Comparison of ENCODE assay signal across 9 cellular contexts in the genomic region with DNA sequence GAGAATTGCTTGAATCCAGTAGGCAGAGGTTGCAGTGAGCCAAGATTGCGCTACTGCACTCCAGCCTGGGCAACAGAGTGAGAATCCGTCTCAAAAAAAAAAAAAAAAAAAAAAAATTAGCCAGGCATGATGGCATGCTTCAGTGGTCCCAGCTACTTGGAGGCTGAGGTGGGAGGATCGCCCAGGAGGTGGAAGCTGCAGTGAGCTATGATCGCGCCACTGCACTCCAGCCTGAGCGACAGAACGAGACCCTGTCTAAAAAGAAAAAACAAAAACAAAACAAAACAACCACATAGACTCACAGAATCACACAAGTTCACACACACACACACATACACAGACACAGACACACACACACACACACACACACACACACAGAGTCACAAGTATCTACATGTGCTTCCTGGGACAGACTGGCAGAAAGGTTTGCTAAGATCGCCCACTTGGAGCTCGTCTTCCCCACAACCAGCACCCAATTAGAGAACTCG. TPM values are rescaled to one million over a fixed set of nuclear protein-coding genes. Genes with fewer than 3 reads are reported as not detected.
A peak's percentile ranks its signal among the peaks of the same experiment; 100 is the strongest.
DNase-seq lines count a peak whose midpoint lies in the region; ATAC-seq, FAIRE-seq and TF ChIP-seq lines count a peak whose summit lies in the region.
"Not testable (repeated sequence)": the region's sequence is repeated elsewhere in the genome, so short reads cannot be mapped to it uniquely, and the experiment has no call there.
"Had no signal": no experiment of that assay in that cellular context is flagged by ENCODE, and none has a peak within 500 bp of the region (broad histone marks: within the 10 kb centered on the region; RNA-seq: fewer than 3 reads in every experiment).

No MANE protein-coding gene starts in this region.

- H3K79me2 ChIP-seq in K562 (ENCODE audit: control insufficient read depth, insufficient read depth, low read length) = peaks cover 44% of the 10 kb centered on the region
- not testable (repeated sequence) for H3K79me2 ChIP-seq in fibroblast of lung (ENCODE audit: control insufficient read depth, insufficient read depth, low read length); mesendoderm (ENCODE audit: control insufficient read depth, insufficient read depth, low read length)

- not testable (repeated sequence) for H3K9me3 ChIP-seq in ES-I3 (ENCODE audit: control insufficient read depth, insufficient read depth, low read length); K562 (replicated peaks; ENCODE audit: control insufficient read depth, insufficient read depth, low read depth, low read length); fibroblast of lung (ENCODE audit: control insufficient read depth, insufficient read depth, low read depth, low read length); sigmoid colon; vagina

- not testable (repeated sequence) for DNase-seq in LNCaP clone FGC (ENCODE audit: low read depth); WTC11 (ENCODE audit: low spot score); K562 (ENCODE audit: extremely low read depth in 1 of 4, low spot score in 3 of 4); fibroblast of lung (ENCODE audit: low read depth in 2 of 2); mesendoderm; sigmoid colon; vagina (ENCODE audit: extremely low spot score in 2 of 2)

- H3K79me1 ChIP-seq in mesendoderm (ENCODE audit: low read length) = not testable (repeated sequence)

- not testable (repeated sequence) for H2BK5ac ChIP-seq in mesendoderm (ENCODE audit: low read length)

- H3K4me3 Mint-ChIP-seq in WTC11 = peak overlapping the region; percentile 99

- H3K4me1 Mint-ChIP-seq in WTC11 = peaks cover 22% of the 10 kb centered on the region

- POLR2A ChIA-PET in WTC11 (lab: Charles Lee) (interaction anchor here (0.6 to 2.4 kb wide), 23 partner anchors 8 to 1658 kb away, joined by 3 to 27 read pairs (median 4); a partner anchor contains a TSS), K562 (lab: Yijun Ruan, JAX) (interaction anchor here (0.6 to 1.9 kb wide), 15 partner anchors 9 to 106 kb away, joined by 3 to 8 read pairs (median 4); a partner anchor contains a TSS)

- H3K18ac ChIP-seq in mesendoderm (ENCODE audit: low read length) = not testable (repeated sequence)

- intact Hi-C loops in K562 (cut with micrococcal nuclease) = not testable (repeated sequence)
- intact Hi-C loops in sigmoid colon (cut with DNase I) = loop anchor here (5.0 kb wide), 1 partner anchor 42 kb away; a partner anchor contains a TSS
- intact Hi-C loops in vagina (cut with DNase I) = loop anchor here (10.0 kb wide), 1 partner anchor 1546 kb away; a partner anchor contains a TSS

- not testable (repeated sequence) for H3K4ac ChIP-seq in mesendoderm (ENCODE audit: low read depth, low read length)

- not testable (repeated sequence) for H2BK120ac ChIP-seq in mesendoderm (ENCODE audit: low read depth, low read length)

- H3K27ac ChIP-seq in K562 (ENCODE audit: extremely low read depth, low read depth, low read length) (peak overlapping the region; percentile 52; the same call in 2 of the 3 replicates), sigmoid colon (peak overlapping the region; percentile 59 to 89 (median 82)), vagina (peak overlapping the region; percentile 71)
- H3K27ac ChIP-seq in fibroblast of lung (ENCODE audit: insufficient read depth, low read length); mesendoderm (ENCODE audit: low read depth, low read length): not testable (repeated sequence)

- H2BK15ac ChIP-seq in mesendoderm (replicated peaks; ENCODE audit: low read depth) = not testable (repeated sequence)

- H3K9ac ChIP-seq in ES-I3 (ENCODE audit: low read depth, low read length) (peak overlapping the region; percentile 93), K562 (ENCODE audit: insufficient read depth in 1 of 2, low read depth in 2 of 2, low read length in 2 of 2) (peak overlapping the region; percentile 33 to 47; a peak in 3 of 4 replicates), mesendoderm (ENCODE audit: low read length) (peak overlapping the region; percentile 57)
- not testable (repeated sequence) for H3K9ac ChIP-seq in fibroblast of lung (ENCODE audit: insufficient read depth, low read length)

- in situ Hi-C loops in K562 (cut with MboI) = not testable (repeated sequence)

- H3K36me3 ChIP-seq in ES-I3 (ENCODE audit: insufficient read depth, low read length); fibroblast of lung (ENCODE audit: control insufficient read depth, insufficient read depth, low read length); mesendoderm (ENCODE audit: control insufficient read depth, insufficient read depth, low read length): not testable (repeated sequence)
- H3K36me3 ChIP-seq in K562 (ENCODE audit: control insufficient read depth, insufficient read depth, low read length) (peaks cover 28% of the 10 kb centered on the region; the same call in 2 of the 3 replicates), sigmoid colon (peaks cover 0 to 25% (median 3%) of the 10 kb centered on the region in 4 donors), vagina (peaks cover 0 to 16% of the 10 kb centered on the region in 2 donors)

- not testable (repeated sequence) for FAIRE-seq in K562 (lab: Jason Lieb, UNC)

- H2AFZ ChIP-seq in K562 (ENCODE audit: low read depth, low read length) (peak overlapping the region; percentile 34), fibroblast of lung (ENCODE audit: low read length) (peak overlapping the region; percentile 63)

- peak overlapping the region; percentile 96 for H3K27ac Mint-ChIP-seq in WTC11

- H4K20me1 ChIP-seq in K562 (replicated peaks; ENCODE audit: control insufficient read depth, insufficient read depth, low read length); fibroblast of lung (ENCODE audit: control insufficient read depth, extremely low read depth, insufficient read depth, low read length): not testable (repeated sequence)

- H3K4me1 ChIP-seq in ES-I3 (ENCODE audit: insufficient read depth, low read length); fibroblast of lung (ENCODE audit: control insufficient read depth, extremely low read depth, insufficient read depth, low read length); mesendoderm (ENCODE audit: control insufficient read depth, low read depth, low read length): not testable (repeated sequence)
- peaks cover 15 to 56% of the 10 kb centered on the region in 2 experiments; a peak in 4 of 5 replicates for H3K4me1 ChIP-seq in K562 (replicated peaks in 1 of 2; ENCODE audit: control insufficient read depth in 2 of 2, insufficient read depth in 2 of 2, low read length in 2 of 2)
- peaks cover 0 to 32% (median 28%) of the 10 kb centered on the region in 4 donors for H3K4me1 ChIP-seq in sigmoid colon
- peaks cover 22% of the 10 kb centered on the region for H3K4me1 ChIP-seq in vagina

- H3K27me3 Mint-ChIP-seq in WTC11 (ENCODE audit: low read depth) = peaks cover 20% of the 10 kb centered on the region

- not testable (repeated sequence) for H3K23ac ChIP-seq in mesendoderm (ENCODE audit: low read length)

- 12% methylated on average over 8 of the region's 10 CpGs for WGBS in K562 (ENCODE audit: insufficient coverage, low coverage, missing lambda C conversion rate)
- no CpG with 5 or more reads among the region's 10 CpGs for WGBS in mesendoderm (ENCODE audit: extremely low coverage, insufficient coverage, low lambda C conversion rate)
- 25 to 31% methylated on average over 10 of the region's 10 CpGs for WGBS in sigmoid colon, 2 donors

- TF ChIP-seq EP300 in K562 (IDR thresholded peaks at IDR 0.05; ENCODE audit: low read length); sigmoid colon (IDR thresholded peaks at IDR 0.05): not testable (repeated sequence)

- H3K27me3 ChIP-seq in K562 (ENCODE audit: control insufficient read depth in 2 of 2, insufficient read depth in 2 of 2, low read length in 2 of 2); fibroblast of lung (ENCODE audit: control insufficient read depth, insufficient read depth, low read length); mesendoderm (ENCODE audit: insufficient read depth, low read length, poor library complexity); vagina: not testable (repeated sequence)
- peaks cover 1 to 10% (median 8%) of the 10 kb centered on the region in 3 donors for H3K27me3 ChIP-seq in sigmoid colon

- H3K9me3 Mint-ChIP-seq in WTC11 = not testable (repeated sequence)

- H4K8ac ChIP-seq in mesendoderm (ENCODE audit: low read depth, low read length) = not testable (repeated sequence)

- not testable (repeated sequence) for BruUV-seq in K562 (replicated peaks; lab: Mats Ljungman, UMichigan)

- H3K4me3 ChIP-seq in LNCaP clone FGC (ENCODE audit: low read depth, low read length) = peak overlapping the region; percentile 99
- H3K4me3 ChIP-seq in K562 = peak overlapping the region; percentile 88
- H3K4me3 ChIP-seq in fibroblast of lung (replicated peaks in 1 of 4; ENCODE audit: control extremely low read depth in 1 of 4, insufficient read depth in 1 of 4, low read depth in 3 of 4, low read length in 4 of 4) = peak overlapping the region in 1 of 4 experiments; percentile 33
- not testable (repeated sequence) for H3K4me3 ChIP-seq in mesendoderm (ENCODE audit: low read length)
- H3K4me3 ChIP-seq in sigmoid colon = peak overlapping the region in 3 of 4 donors; percentile 54 to 97 (median 86)
- peak overlapping the region in 1 of 2 donors; percentile 89 for H3K4me3 ChIP-seq in vagina

- CTCF ChIA-PET in WTC11 (lab: Charles Lee) = interaction anchor here (0.6 to 3.4 kb wide), 18 partner anchors 8 to 211 kb away, joined by 3 to 33 read pairs (median 4); a partner anchor contains a TSS
- CTCF ChIA-PET in K562 (lab: Yijun Ruan, JAX; ENCODE audit: low intra/inter-chr PET ratio) = not testable (repeated sequence)

- H3K4me2 ChIP-seq in K562 (ENCODE audit: insufficient read depth, low read length) = peak overlapping the region; percentile 86
- peak overlapping the region; percentile 83 for H3K4me2 ChIP-seq in fibroblast of lung (ENCODE audit: extremely low read depth, insufficient read depth, low read length)
- H3K4me2 ChIP-seq in mesendoderm (ENCODE audit: low read length) = peak overlapping the region; percentile 42

- TF ChIP-seq RAD21 in K562 (CRISPR knock-in tag; conservative IDR thresholded peaks at IDR 0.05 in 1 of 2, IDR thresholded peaks at IDR 0.05 in 1 of 2) = peak in 1 of 2 experiments; percentile 15; a peak in 3 of 4 replicates

- not testable (repeated sequence) for ATAC-seq in WTC11, K562

- TF ChIP-seq POLR2A in K562 (conservative IDR thresholded peaks at IDR 0.05) = peak; percentile 69
- not testable (repeated sequence) for TF ChIP-seq POLR2A in sigmoid colon (IDR thresholded peaks at IDR 0.05); vagina (IDR thresholded peaks at IDR 0.05)

- H4K5ac ChIP-seq in mesendoderm (ENCODE audit: low read length) = not testable (repeated sequence)

- not testable (repeated sequence) for H2AK5ac ChIP-seq in mesendoderm (ENCODE audit: low read length)

- TF ChIP-seq CTCF in LNCaP clone FGC (IDR thresholded peaks at IDR 0.05; ENCODE audit: control insufficient read depth, extremely low read depth, insufficient read depth); WTC11 (IDR thresholded peaks at IDR 0.05); K562 (IDR thresholded peaks at IDR 0.05 in 2 of 3, conservative IDR thresholded peaks at IDR 0.05 in 1 of 3; ENCODE audit: insufficient read depth in 2 of 3, low read depth in 1 of 3, low read length in 3 of 3); fibroblast of lung (conservative IDR thresholded peaks at IDR 0.05 in 1 of 2, IDR thresholded peaks at IDR 0.05 in 1 of 2; ENCODE audit: low read depth in 1 of 2, low read length in 2 of 2); sigmoid colon (IDR thresholded peaks at IDR 0.05); vagina (IDR thresholded peaks at IDR 0.05): not testable (repeated sequence)

- H3K56ac ChIP-seq in mesendoderm (ENCODE audit: low read length) = peak overlapping the region; percentile 83

- H3K9me1 ChIP-seq in K562 (ENCODE audit: control insufficient read depth, insufficient read depth, low read length) = not testable (repeated sequence)

- peaks cover 20% of the 10 kb centered on the region for H3K36me3 Mint-ChIP-seq in WTC11

RNA-seq across cellular contexts. Expression of a gene that starts 0.6 kb away (rescaled TPM):
- total RNA-seq in WTC11 (2021) (58.6 to 69.0 TPM (median 59.8 TPM) in 3 replicates), K562 (2014; rRNA removed) (25.7 and 37.9 TPM in 2 replicates), K562 (2014; rRNA removed; fragmentation: Illumina TruSeq; extraction: Trizol) (11.5 and 17.7 TPM in 2 replicates), K562 (2015; rRNA removed; fragmentation: Illumina TruSeq; extraction: Trizol) (19.1 and 21.3 TPM in 2 replicates), K562 (2021) (40.1 and 47.5 TPM in 2 replicates), fibroblast of lung (11.8 and 18.0 TPM in 2 replicates), sigmoid colon (10 to 100 TPM; 24.7 to 85.0 (median 34.8) TPM), vagina (23.6 TPM)
- total RNA-seq in K562 (2011; cell fraction: chromatin; rRNA removed; ENCODE audit: low replicate concordance) = 55.0 and 139 TPM in 2 replicates
- total RNA-seq in K562 (2011; cell fraction: nucleolus; rRNA removed) = 92.4 and 115 TPM in 2 replicates
- total RNA-seq in K562 (2011; cell fraction: nucleoplasm; rRNA removed) = 67.1 and 68.3 TPM in 2 replicates
- polyA plus RNA-seq in K562 (2011; rRNA removed) (16.8 and 19.8 TPM in 2 replicates), K562 (2014; fragmentation: Illumina TruSeq; extraction: Trizol) (20.6 and 38.9 TPM in 2 replicates), K562 (2014; fragmentation: Nextera tagmentation; extraction: Ambion mirVana) (1 to 10 TPM; 2.9 to 5.5 TPM), K562 (2014; rRNA removed) (44.7 and 50.8 TPM in 2 replicates), fibroblast of lung (10.3 and 15.5 TPM in 2 replicates), sigmoid colon (10 to 100 TPM; 10.8 to 40.0 (median 21.3) TPM)
- polyA plus RNA-seq in K562 (2011; cell fraction: cytosol; rRNA removed) = 38.3 and 58.8 TPM in 2 replicates
- polyA plus RNA-seq in K562 (2011; cell fraction: nucleus; rRNA removed) = 44.2 and 61.1 TPM in 2 replicates
- 12.4 and 34.6 TPM in 2 replicates for polyA plus RNA-seq in K562 (2012)
- 12.1 and 21.1 TPM in 2 replicates for polyA minus RNA-seq in K562 (2011; rRNA and poly(A)+ RNA removed)
- polyA minus RNA-seq in K562 (2011; cell fraction: cytosol; rRNA and poly(A)+ RNA removed) = 17.9 and 18.6 TPM in 2 replicates
- polyA minus RNA-seq in K562 (2011; cell fraction: nucleus; rRNA and poly(A)+ RNA removed) = 26.5 and 27.9 TPM in 2 replicates
- polyA plus RNA-seq in fibroblast of lung (2012) = 11.1 and 17.6 TPM in 2 replicates
- polyA minus RNA-seq in fibroblast of lung (ENCODE audit: low replicate concordance) = 9.9 and 29.3 TPM in 2 replicates
- polyA plus RNA-seq in mesendoderm (2013, experiment 1 of 2) = 20.4 TPM
- 18.8 TPM for polyA plus RNA-seq in mesendoderm (2013, experiment 2 of 2)

RNA-seq across cellular contexts. Expression of a gene that starts 3.3 kb away (rescaled TPM):
- 0.32 to 0.89 TPM (median 0.72 TPM) in 3 replicates for total RNA-seq in WTC11 (2021)
- total RNA-seq in K562 (2011; cell fraction: chromatin; rRNA removed; ENCODE audit: low replicate concordance) = 6.4 and 26.3 TPM in 2 replicates
- 42.0 and 42.9 TPM in 2 replicates for total RNA-seq in K562 (2011; cell fraction: nucleolus; rRNA removed)
- 23.0 and 24.3 TPM in 2 replicates for total RNA-seq in K562 (2011; cell fraction: nucleoplasm; rRNA removed)
- total RNA-seq in K562 (2014; rRNA removed) = 163 and 229 TPM in 2 replicates
- total RNA-seq in K562 (2014; rRNA removed; fragmentation: Illumina TruSeq; extraction: Trizol) = 26.9 and 40.3 TPM in 2 replicates
- total RNA-seq in K562 (2015; rRNA removed; fragmentation: Illumina TruSeq; extraction: Trizol) = 76.4 and 81.8 TPM in 2 replicates
- total RNA-seq in K562 (2021) = 144 and 168 TPM in 2 replicates
- 47.3 and 58.8 TPM in 2 replicates for polyA plus RNA-seq in K562 (2011; rRNA removed)
- 72.0 and 223 TPM in 2 replicates for polyA plus RNA-seq in K562 (2011; cell fraction: cytosol; rRNA removed)
- 45.6 and 85.0 TPM in 2 replicates for polyA plus RNA-seq in K562 (2011; cell fraction: nucleus; rRNA removed)
- polyA plus RNA-seq in K562 (2012) = 70.7 and 93.0 TPM in 2 replicates
- 38.0 and 76.5 TPM in 2 replicates for polyA plus RNA-seq in K562 (2014; fragmentation: Illumina TruSeq; extraction: Trizol)
- 1 to 10 TPM; 8.4 to 9.3 TPM for polyA plus RNA-seq in K562 (2014; fragmentation: Nextera tagmentation; extraction: Ambion mirVana)
- polyA plus RNA-seq in K562 (2014; rRNA removed) = 111 and 113 TPM in 2 replicates
- 11.6 and 17.2 TPM in 2 replicates for polyA minus RNA-seq in K562 (2011; rRNA and poly(A)+ RNA removed)
- polyA minus RNA-seq in K562 (2011; cell fraction: cytosol; rRNA and poly(A)+ RNA removed) = 35.4 and 37.3 TPM in 2 replicates
- polyA minus RNA-seq in K562 (2011; cell fraction: nucleus; rRNA and poly(A)+ RNA removed) = 23.3 and 27.4 TPM in 2 replicates
- total RNA-seq in fibroblast of lung = under 0.01 TPM in 1 of 2 replicates, not detected in the other
- not detected in 2 replicates for polyA plus RNA-seq in fibroblast of lung
- not detected in 2 replicates for polyA plus RNA-seq in fibroblast of lung (2012)
- not detected in 2 replicates for polyA minus RNA-seq in fibroblast of lung (ENCODE audit: low replicate concordance)
- polyA plus RNA-seq in mesendoderm (2013, experiment 1 of 2) = 0.21 TPM
- 0.32 TPM for polyA plus RNA-seq in mesendoderm (2013, experiment 2 of 2)
- not detected for total RNA-seq in sigmoid colon
- polyA plus RNA-seq in sigmoid colon = under 1 TPM in 1 of 3 donors, not detected in 2; 0.10 TPM
- not detected for total RNA-seq in vagina

RNA-seq across cellular contexts. Expression of a gene that starts 9.1 kb away (rescaled TPM):
- 31.7 to 35.7 TPM (median 33.4 TPM) in 3 replicates for total RNA-seq in WTC11 (2021)
- total RNA-seq in K562 (2011; cell fraction: chromatin; rRNA removed; ENCODE audit: low replicate concordance) = 27.4 and 52.2 TPM in 2 replicates
- 66.1 and 75.4 TPM in 2 replicates for total RNA-seq in K562 (2011; cell fraction: nucleolus; rRNA removed)
- total RNA-seq in K562 (2011; cell fraction: nucleoplasm; rRNA removed) = 43.7 and 50.4 TPM in 2 replicates
- total RNA-seq in K562 (2014; rRNA removed) = 20.1 and 22.1 TPM in 2 replicates
- total RNA-seq in K562 (2014; rRNA removed; fragmentation: Illumina TruSeq; extraction: Trizol) = 15.4 and 17.4 TPM in 2 replicates
- 17.8 and 20.2 TPM in 2 replicates for total RNA-seq in K562 (2015; rRNA removed; fragmentation: Illumina TruSeq; extraction: Trizol)
- 21.1 and 25.4 TPM in 2 replicates for total RNA-seq in K562 (2021)
- polyA plus RNA-seq in K562 (2011; rRNA removed) = 19.0 and 38.0 TPM in 2 replicates
- 38.9 and 53.7 TPM in 2 replicates for polyA plus RNA-seq in K562 (2011; cell fraction: cytosol; rRNA removed)
- 5.7 and 9.8 TPM in 2 replicates for polyA plus RNA-seq in K562 (2011; cell fraction: nucleus; rRNA removed)
- 23.6 and 112 TPM in 2 replicates for polyA plus RNA-seq in K562 (2012)
- polyA plus RNA-seq in K562 (2014; fragmentation: Illumina TruSeq; extraction: Trizol) = 20.3 and 31.2 TPM in 2 replicates
- polyA plus RNA-seq in K562 (2014; fragmentation: Nextera tagmentation; extraction: Ambion mirVana) = 1 to 10 TPM; 4.4 to 6.1 TPM
- 27.0 and 29.8 TPM in 2 replicates for polyA plus RNA-seq in K562 (2014; rRNA removed)
- polyA minus RNA-seq in K562 (2011; rRNA and poly(A)+ RNA removed) = 12.8 and 19.9 TPM in 2 replicates
- polyA minus RNA-seq in K562 (2011; cell fraction: cytosol; rRNA and poly(A)+ RNA removed) = 13.2 and 19.3 TPM in 2 replicates
- 3.6 and 8.9 TPM in 2 replicates for polyA minus RNA-seq in K562 (2011; cell fraction: nucleus; rRNA and poly(A)+ RNA removed)
- 23.4 and 26.6 TPM in 2 replicates for total RNA-seq in fibroblast of lung
- polyA plus RNA-seq in fibroblast of lung = 24.1 and 25.1 TPM in 2 replicates
- polyA plus RNA-seq in fibroblast of lung (2012) = 25.7 and 26.9 TPM in 2 replicates
- 22.5 and 28.2 TPM in 2 replicates for polyA minus RNA-seq in fibroblast of lung (ENCODE audit: low replicate concordance)
- 11.3 TPM for polyA plus RNA-seq in mesendoderm (2013, experiment 1 of 2)
- 11.9 TPM for polyA plus RNA-seq in mesendoderm (2013, experiment 2 of 2)
- 10 to 100 TPM; 28.6 to 45.1 (median 32.1) TPM for total RNA-seq in sigmoid colon
- 10 to 100 TPM; 11.4 to 45.4 (median 24.5) TPM for polyA plus RNA-seq in sigmoid colon
- total RNA-seq in vagina = 23.6 TPM

RNA-seq across cellular contexts. Expression of a gene that starts 28.8 kb away (rescaled TPM):
- total RNA-seq in WTC11 (2021) (1.1 to 2.2 TPM (median 1.9 TPM) in 3 replicates), K562 (2014; rRNA removed) (0.98 and 1.5 TPM in 2 replicates), K562 (2014; rRNA removed; fragmentation: Illumina TruSeq; extraction: Trizol) (0.57 and 1.2 TPM in 2 replicates), K562 (2015; rRNA removed; fragmentation: Illumina TruSeq; extraction: Trizol) (0.62 and 0.79 TPM in 2 replicates), K562 (2021) (0.67 and 0.69 TPM in 2 replicates), fibroblast of lung (not detected in 2 replicates), sigmoid colon (not detected), vagina (not detected)
- 1.0 TPM in 1 of 2 replicates, not detected in the other for total RNA-seq in K562 (2011; cell fraction: chromatin; rRNA removed; ENCODE audit: low replicate concordance)
- not detected in 2 replicates for total RNA-seq in K562 (2011; cell fraction: nucleolus; rRNA removed)
- total RNA-seq in K562 (2011; cell fraction: nucleoplasm; rRNA removed) = not detected in 2 replicates
- polyA plus RNA-seq in K562 (2011; rRNA removed) (1.2 and 1.7 TPM in 2 replicates), K562 (2014; fragmentation: Illumina TruSeq; extraction: Trizol) (2.1 TPM in 2 replicates), K562 (2014; fragmentation: Nextera tagmentation; extraction: Ambion mirVana) (under 1 TPM; 0.92 to 0.99 TPM), K562 (2014; rRNA removed) (0.85 and 2.1 TPM in 2 replicates), fibroblast of lung (0.19 and 0.40 TPM in 2 replicates), sigmoid colon (under 1 TPM in 1 of 3 donors, not detected in 2; 0.17 TPM)
- polyA plus RNA-seq in K562 (2011; cell fraction: cytosol; rRNA removed) = 0.96 and 1.1 TPM in 2 replicates
- 0.46 and 0.77 TPM in 2 replicates for polyA plus RNA-seq in K562 (2011; cell fraction: nucleus; rRNA removed)
- polyA plus RNA-seq in K562 (2012) = 1.4 and 4.3 TPM in 2 replicates
- polyA minus RNA-seq in K562 (2011; rRNA and poly(A)+ RNA removed) = 0.36 TPM in 1 of 2 replicates, not detected in the other
- polyA minus RNA-seq in K562 (2011; cell fraction: cytosol; rRNA and poly(A)+ RNA removed) = 1.5 TPM in 1 of 2 replicates, not detected in the other
- not detected in 2 replicates for polyA minus RNA-seq in K562 (2011; cell fraction: nucleus; rRNA and poly(A)+ RNA removed)
- 0.31 and 0.50 TPM in 2 replicates for polyA plus RNA-seq in fibroblast of lung (2012)
- polyA minus RNA-seq in fibroblast of lung (ENCODE audit: low replicate concordance) = not detected in 2 replicates
- 0.49 TPM for polyA plus RNA-seq in mesendoderm (2013, experiment 1 of 2)
- polyA plus RNA-seq in mesendoderm (2013, experiment 2 of 2) = 0.46 TPM
- total RNA-seq: posterior vena cava had no signal

RNA-seq across cellular contexts. Expression of a gene that starts 43.2 kb away (rescaled TPM):
- total RNA-seq in WTC11 (2021) = 103 to 108 TPM (median 106 TPM) in 3 replicates
- 40.0 and 119 TPM in 2 replicates for total RNA-seq in K562 (2011; cell fraction: chromatin; rRNA removed; ENCODE audit: low replicate concordance)
- 123 and 134 TPM in 2 replicates for total RNA-seq in K562 (2011; cell fraction: nucleolus; rRNA removed)
- total RNA-seq in K562 (2011; cell fraction: nucleoplasm; rRNA removed) = 41.9 and 67.4 TPM in 2 replicates
- 186 and 188 TPM in 2 replicates for total RNA-seq in K562 (2014; rRNA removed)
- 23.7 and 36.8 TPM in 2 replicates for total RNA-seq in K562 (2014; rRNA removed; fragmentation: Illumina TruSeq; extraction: Trizol)
- total RNA-seq in K562 (2015; rRNA removed; fragmentation: Illumina TruSeq; extraction: Trizol) = 89.6 and 102 TPM in 2 replicates
- total RNA-seq in K562 (2021) = 237 TPM in 2 replicates
- polyA plus RNA-seq in K562 (2011; rRNA removed) = 25.2 and 39.6 TPM in 2 replicates
- 37.9 and 94.3 TPM in 2 replicates for polyA plus RNA-seq in K562 (2011; cell fraction: cytosol; rRNA removed)
- polyA plus RNA-seq in K562 (2011; cell fraction: nucleus; rRNA removed) = 112 and 187 TPM in 2 replicates
- polyA plus RNA-seq in K562 (2012) = 137 and 208 TPM in 2 replicates
- polyA plus RNA-seq in K562 (2014; fragmentation: Illumina TruSeq; extraction: Trizol) = 173 and 186 TPM in 2 replicates
- polyA plus RNA-seq in K562 (2014; fragmentation: Nextera tagmentation; extraction: Ambion mirVana) = 10 to 100 TPM; 32.6 to 40.0 TPM
- 117 and 142 TPM in 2 replicates for polyA plus RNA-seq in K562 (2014; rRNA removed)
- polyA minus RNA-seq in K562 (2011; rRNA and poly(A)+ RNA removed) = 10.9 and 13.1 TPM in 2 replicates
- polyA minus RNA-seq in K562 (2011; cell fraction: cytosol; rRNA and poly(A)+ RNA removed) = 49.3 and 54.1 TPM in 2 replicates
- 39.9 and 40.1 TPM in 2 replicates for polyA minus RNA-seq in K562 (2011; cell fraction: nucleus; rRNA and poly(A)+ RNA removed)
- 38.6 and 49.6 TPM in 2 replicates for total RNA-seq in fibroblast of lung
- polyA plus RNA-seq in fibroblast of lung = 23.5 and 37.9 TPM in 2 replicates
- 50.8 and 82.0 TPM in 2 replicates for polyA plus RNA-seq in fibroblast of lung (2012)
- 110 and 196 TPM in 2 replicates for polyA minus RNA-seq in fibroblast of lung (ENCODE audit: low replicate concordance)
- polyA plus RNA-seq in mesendoderm (2013, experiment 1 of 2) = 77.3 TPM
- 81.0 TPM for polyA plus RNA-seq in mesendoderm (2013, experiment 2 of 2)
- 10 to 100 TPM; 21.4 to 33.3 (median 31.7) TPM for total RNA-seq in sigmoid colon
- polyA plus RNA-seq in sigmoid colon = 10 to 100 TPM; 27.0 to 86.8 (median 29.1) TPM
- total RNA-seq in vagina = 44.2 TPM
